In the genomic region with DNA sequence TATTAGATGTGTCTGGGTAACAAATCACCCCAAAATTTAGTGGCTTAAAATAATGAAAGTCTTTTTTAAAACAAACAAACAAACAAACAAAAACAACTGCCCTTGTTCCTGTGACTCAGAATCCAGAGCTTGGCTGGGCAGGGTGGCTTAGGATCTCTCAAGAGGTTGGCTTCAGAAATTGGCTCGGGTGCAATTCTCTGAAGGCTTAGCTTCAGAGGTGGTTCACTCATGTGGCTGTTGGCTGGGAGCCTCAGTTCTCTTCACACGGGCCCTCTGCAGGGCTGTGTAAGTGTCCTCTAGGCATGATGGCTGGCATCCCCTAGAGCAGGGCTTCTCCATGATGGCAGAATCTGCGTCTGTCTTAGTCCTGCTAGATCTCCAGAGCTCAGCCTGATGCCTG, we compare ENCODE assay signal across 20 cellular contexts.
DNase-seq lines count a peak whose midpoint lies in the region; ATAC-seq and TF ChIP-seq lines count a peak whose summit lies in the region.
"Had no signal": no experiment of that assay in that cellular context is flagged by ENCODE, and none has a peak within 500 bp of the region (broad histone marks: within the 10 kb centered on the region; RNA-seq: fewer than 3 reads in every experiment).

No MANE protein-coding gene starts in this region.

- no peak overlapping the region for H3K4me3 Mint-ChIP-seq in CD4-positive, alpha-beta memory T cell
- H3K4me3 Mint-ChIP-seq in T-helper 17 cell (no peak overlapping the region), endothelial cell (ENCODE audit: unreplicated experiment) (no peak overlapping the region)
- no peak overlapping the region for H3K4me3 Mint-ChIP-seq in activated CD8-positive, alpha-beta T cell treated with anti-CD3 and anti-CD28 coated beads, Interleukin-2, amount 10 ng/mL, durations not matched to agents 7 days and 5 days
- H3K4me3 Mint-ChIP-seq: B cell; CD4-positive, CD25-positive, alpha-beta regulatory T cell; H9 had no signal

- H3K4me1 Mint-ChIP-seq in CD4-positive, alpha-beta memory T cell, result peaks cover 24 to 42% (median 32%) of the 10 kb centered on the region in 4 donors
- peaks cover 17% of the 10 kb centered on the region for H3K4me1 Mint-ChIP-seq in T-helper 17 cell
- peaks cover 46% of the 10 kb centered on the region for H3K4me1 Mint-ChIP-seq in activated CD8-positive, alpha-beta T cell treated with anti-CD3 and anti-CD28 coated beads, Interleukin-2, amount 10 ng/mL, durations not matched to agents 7 days and 5 days (ENCODE audit: low read depth)
- no peaks in the 10 kb centered on the region for H3K4me1 Mint-ChIP-seq in endothelial cell (ENCODE audit: unreplicated experiment)

- peak overlapping the region in 5 of 7 donors; percentile 22 to 96 (median 90) for H3K27ac Mint-ChIP-seq in CD4-positive, alpha-beta memory T cell
- peak overlapping the region; percentile 91 for H3K27ac Mint-ChIP-seq in T-helper 17 cell
- H3K27ac Mint-ChIP-seq in activated CD8-positive, alpha-beta T cell treated with anti-CD3 and anti-CD28 coated beads, Interleukin-2, amount 10 ng/mL, durations not matched to agents 7 days and 5 days, result no peak overlapping the region
- no peak overlapping the region for H3K27ac Mint-ChIP-seq in endothelial cell (ENCODE audit: unreplicated experiment)
- H3K27ac Mint-ChIP-seq: B cell, H9 had no signal

- H3K4me2 ChIP-seq in mesendoderm (ENCODE audit: low read length) (no peak overlapping the region), smooth muscle cell (no peak overlapping the region), GM23248 (ENCODE audit: unreplicated experiment) (no peak overlapping the region)

- H2AFZ ChIP-seq in smooth muscle cell (ENCODE audit: low read depth), result no peak overlapping the region
- no peak overlapping the region for H2AFZ ChIP-seq in GM23248

- H3K27ac ChIP-seq in CD4-positive, alpha-beta memory T cell (ENCODE audit: low read depth, low read length), result no peak overlapping the region
- H3K27ac ChIP-seq in mesendoderm (ENCODE audit: low read depth, low read length) (no peak overlapping the region), smooth muscle cell (ENCODE audit: low read depth) (peak overlapping the region; percentile 76), RWPE1 (no peak overlapping the region), GM23248 (no peak overlapping the region)
- H3K27ac ChIP-seq: 22Rv1, BLaER1, C4-2B had no signal

- no peak overlapping the region for H2BK15ac ChIP-seq in mesendoderm (replicated peaks; ENCODE audit: low read depth)

- no peak overlapping the region for H4K5ac ChIP-seq in mesendoderm (ENCODE audit: low read length)

- DNase-seq in CD4-positive, alpha-beta memory T cell, result no peak
- DNase-seq in T-helper 17 cell (no peak), mesendoderm (no peak), smooth muscle cell (lab: John Stamatoyannopoulos, UW; ENCODE audit: unreplicated experiment) (no peak), RWPE1 (ENCODE audit: low spot score) (no peak), GM23248 (no peak), endothelial cell (ENCODE audit: low spot score) (no peak)
- DNase-seq in activated CD8-positive, alpha-beta T cell treated with anti-CD3 and anti-CD28 coated beads, Interleukin-2, amount 10 ng/mL, durations not matched to agents 7 days and 5 days, result no peak
- DNase-seq: Calu3; CD4-positive, CD25-positive, alpha-beta regulatory T cell; CD8-positive, alpha-beta memory T cell; DMS53; DMS79 treated with DMSO at 0.1 percent for 48 hours; GF-D8; H9 had no signal

- H4K8ac ChIP-seq in mesendoderm (ENCODE audit: low read depth, low read length), result no peak overlapping the region

- no peak for TF ChIP-seq CTCF in smooth muscle cell (IDR thresholded peaks at IDR 0.05; ENCODE audit: borderline replicate concordance, insufficient read depth, poor library complexity, severe bottlenecking)
- no peak for TF ChIP-seq CTCF in RWPE1 (conservative IDR thresholded peaks at IDR 0.05; ENCODE audit: low read depth)
- no peak for TF ChIP-seq CTCF in endothelial cell (IDR thresholded peaks at IDR 0.05; ENCODE audit: unreplicated experiment)

- intact Hi-C loops in CD4-positive, alpha-beta memory T cell (cut with micrococcal nuclease), result no loop called here

- WGBS in mesendoderm (ENCODE audit: extremely low coverage, insufficient coverage, low lambda C conversion rate), result no CpG with 5 or more reads among the region's 3 CpGs
- WGBS in smooth muscle cell (ENCODE audit: low lambda C conversion rate), result 96% methylated on average over 3 of the region's 3 CpGs
- 53 to 57% methylated on average over 1 to 2 of the region's 3 CpGs for WGBS in GM23248 (ENCODE audit: low coverage in 1 of 2, low lambda C conversion rate in 2 of 2, missing lambda C conversion rate in 2 of 2), 2 experiments

- H3K4me3 ChIP-seq in CD4-positive, alpha-beta memory T cell (ENCODE audit: low read length in 2 of 2), result no peak overlapping the region
- H3K4me3 ChIP-seq in mesendoderm (ENCODE audit: low read length) (no peak overlapping the region), smooth muscle cell (no peak overlapping the region), GM23248 (no peak overlapping the region)
- H3K4me3 ChIP-seq: BLaER1 had no signal

- H3K9me3 Mint-ChIP-seq in CD4-positive, alpha-beta memory T cell, result peaks cover 0 to 16% (median 6%) of the 10 kb centered on the region in 8 donors
- no peaks in the 10 kb centered on the region for H3K9me3 Mint-ChIP-seq in activated CD8-positive, alpha-beta T cell treated with anti-CD3 and anti-CD28 coated beads, Interleukin-2, amount 10 ng/mL, durations not matched to agents 7 days and 5 days (ENCODE audit: insufficient read depth)
- no peaks in the 10 kb centered on the region for H3K9me3 Mint-ChIP-seq in endothelial cell (ENCODE audit: unreplicated experiment)

- CTCF ChIA-PET in CD4-positive, alpha-beta memory T cell (lab: Charles Lee; ENCODE audit: partially characterized antibody), result interaction anchor here (1.0 kb wide), 1 partner anchor 191 kb away, joined by 3 read pairs; no protein-coding TSS in a partner anchor
- CTCF ChIA-PET in RWPE1 (lab: Yijun Ruan, JAX), result no interaction called here
- CTCF ChIA-PET in activated CD8-positive, alpha-beta T cell treated with anti-CD3 and anti-CD28 coated beads, Interleukin-2, amount 10 ng/mL, durations not matched to agents 7 days and 5 days (lab: Charles Lee), result no interaction called here

- no peaks in the 10 kb centered on the region for H3K36me3 ChIP-seq in CD4-positive, alpha-beta memory T cell (ENCODE audit: insufficient read depth, low read length)
- no peaks in the 10 kb centered on the region for H3K36me3 ChIP-seq in mesendoderm (ENCODE audit: control insufficient read depth, insufficient read depth, low read length)
- H3K36me3 ChIP-seq in smooth muscle cell (ENCODE audit: low read depth), result no peaks in the 10 kb centered on the region
- H3K36me3 ChIP-seq in GM23248 (ENCODE audit: low read depth), result no peaks in the 10 kb centered on the region
- H3K36me3 ChIP-seq: BLaER1 had no signal

- H3K9ac ChIP-seq in mesendoderm (ENCODE audit: low read length), result no peak overlapping the region
- H3K9ac ChIP-seq in smooth muscle cell (ENCODE audit: low read depth), result no peak overlapping the region
- no peak overlapping the region for H3K9ac ChIP-seq in GM23248
- H3K9ac ChIP-seq: BLaER1 had no signal

- no peaks in the 10 kb centered on the region for H3K79me2 ChIP-seq in mesendoderm (ENCODE audit: control insufficient read depth, insufficient read depth, low read length)
- no peaks in the 10 kb centered on the region for H3K79me2 ChIP-seq in smooth muscle cell (ENCODE audit: low read depth)
- H3K79me2 ChIP-seq in GM23248 (ENCODE audit: insufficient read depth), result no peaks in the 10 kb centered on the region

- H3K23ac ChIP-seq in mesendoderm (ENCODE audit: low read length), result no peak overlapping the region

- H3K56ac ChIP-seq in mesendoderm (ENCODE audit: low read length), result no peak overlapping the region

- no peaks in the 10 kb centered on the region for H3K27me3 Mint-ChIP-seq in CD4-positive, alpha-beta memory T cell
- H3K27me3 Mint-ChIP-seq in T-helper 17 cell (no peaks in the 10 kb centered on the region), endothelial cell (ENCODE audit: unreplicated experiment) (no peaks in the 10 kb centered on the region)
- H3K27me3 Mint-ChIP-seq in activated CD8-positive, alpha-beta T cell treated with anti-CD3 and anti-CD28 coated beads, Interleukin-2, amount 10 ng/mL, durations not matched to agents 7 days and 5 days (ENCODE audit: low read depth), result no peaks in the 10 kb centered on the region
- H3K27me3 Mint-ChIP-seq: B cell; CD4-positive, CD25-positive, alpha-beta regulatory T cell had no signal

- no peak overlapping the region for H2BK5ac ChIP-seq in mesendoderm (ENCODE audit: low read length)

- H3K4ac ChIP-seq in mesendoderm (ENCODE audit: low read depth, low read length), result no peak overlapping the region

- H3K79me1 ChIP-seq in mesendoderm (ENCODE audit: low read length), result no peaks in the 10 kb centered on the region

- H4K20me1 ChIP-seq in smooth muscle cell (ENCODE audit: low read depth) (no peaks in the 10 kb centered on the region), GM23248 (ENCODE audit: insufficient read depth) (no peaks in the 10 kb centered on the region)
- H4K20me1 ChIP-seq: BLaER1 had no signal

- no peak for ATAC-seq in T-helper 17 cell
- no peak for ATAC-seq in activated CD8-positive, alpha-beta T cell treated with anti-CD3 and anti-CD28 coated beads, Interleukin-2, amount 10 ng/mL, durations not matched to agents 7 days and 5 days
- ATAC-seq: HCT116 had no signal

- H2AK5ac ChIP-seq in mesendoderm (ENCODE audit: low read length), result no peak overlapping the region

- no peaks in the 10 kb centered on the region for H3K9me2 ChIP-seq in GM23248 (ENCODE audit: insufficient read depth)

- H3F3A ChIP-seq in smooth muscle cell (ENCODE audit: low read depth), result no peaks in the 10 kb centered on the region
- peaks cover 5% of the 10 kb centered on the region; the same call in 1 of the 2 replicates for H3F3A ChIP-seq in GM23248 (ENCODE audit: insufficient read depth)

- peak overlapping the region; percentile 51 for H3K18ac ChIP-seq in mesendoderm (ENCODE audit: low read length)

- H3K36me3 Mint-ChIP-seq in CD4-positive, alpha-beta memory T cell, result no peaks in the 10 kb centered on the region
- no peaks in the 10 kb centered on the region for H3K36me3 Mint-ChIP-seq in T-helper 17 cell (ENCODE audit: low read depth)
- no peaks in the 10 kb centered on the region for H3K36me3 Mint-ChIP-seq in activated CD8-positive, alpha-beta T cell treated with anti-CD3 and anti-CD28 coated beads, Interleukin-2, amount 10 ng/mL, durations not matched to agents 7 days and 5 days (ENCODE audit: low read depth)
- no peaks in the 10 kb centered on the region for H3K36me3 Mint-ChIP-seq in endothelial cell (ENCODE audit: low read depth, unreplicated experiment)
- H3K36me3 Mint-ChIP-seq: CD4-positive, CD25-positive, alpha-beta regulatory T cell; CD8-positive, alpha-beta memory T cell had no signal

- no peak overlapping the region for H2BK120ac ChIP-seq in mesendoderm (ENCODE audit: low read depth, low read length)

- POLR2A ChIA-PET in CD4-positive, alpha-beta memory T cell (lab: Charles Lee; ENCODE audit: partially characterized antibody), result interaction anchor here (1.0 kb wide), 1 partner anchor 11 kb away, joined by 7 read pairs; no protein-coding TSS in a partner anchor
- POLR2A ChIA-PET in RWPE1 (lab: Yijun Ruan, JAX; ENCODE audit: low non-redundant PET), result interaction anchor here (0.7 kb wide), 1 partner anchor 129 kb away, joined by 3 read pairs; no protein-coding TSS in a partner anchor
- POLR2A ChIA-PET in activated CD8-positive, alpha-beta T cell treated with anti-CD3 and anti-CD28 coated beads, Interleukin-2, amount 10 ng/mL, durations not matched to agents 7 days and 5 days (lab: Charles Lee), result interaction anchor here (1.2 kb wide), 1 partner anchor 101 kb away, joined by 3 read pairs; no protein-coding TSS in a partner anchor

- H3K27me3 ChIP-seq in CD4-positive, alpha-beta memory T cell (ENCODE audit: insufficient read depth, low read length), result no peaks in the 10 kb centered on the region
- H3K27me3 ChIP-seq in mesendoderm (ENCODE audit: insufficient read depth, low read length, poor library complexity) (no peaks in the 10 kb centered on the region), smooth muscle cell (ENCODE audit: low read depth) (no peaks in the 10 kb centered on the region), GM23248 (replicated peaks; ENCODE audit: insufficient read depth) (no peaks in the 10 kb centered on the region)
- H3K27me3 ChIP-seq: BLaER1 had no signal

- no peaks in the 10 kb centered on the region for H3K9me3 ChIP-seq in CD4-positive, alpha-beta memory T cell (ENCODE audit: control insufficient read depth in 1 of 2, low read length in 2 of 2)
- H3K9me3 ChIP-seq in T-helper 17 cell (ENCODE audit: control insufficient read depth, low read length, poor library complexity, severe bottlenecking) (no peaks in the 10 kb centered on the region), smooth muscle cell (replicated peaks; ENCODE audit: low read depth) (no peaks in the 10 kb centered on the region), GM23248 (ENCODE audit: low read depth) (no peaks in the 10 kb centered on the region)

- in situ Hi-C loops in GM23248 (cut with MboI), result no loop called here

- peaks cover 37% of the 10 kb centered on the region for H3K4me1 ChIP-seq in CD4-positive, alpha-beta memory T cell (ENCODE audit: insufficient read depth, low read length)
- H3K4me1 ChIP-seq in mesendoderm (ENCODE audit: control insufficient read depth, low read depth, low read length) (no peaks in the 10 kb centered on the region), smooth muscle cell (ENCODE audit: low read depth) (no peaks in the 10 kb centered on the region), GM23248 (ENCODE audit: insufficient read depth) (peaks cover 4% of the 10 kb centered on the region; the same call in 1 of the 2 replicates)

Comparison
In these comparisons a context has a peak if more than half of its experiments do, and no peak if none do; other contexts are left out.
1. H3K27ac Mint-ChIP-seq: peak in CD4-positive, alpha-beta memory T cell (5 of 7) and T-helper 17 cell (single experiment); none in activated CD8-positive, alpha-beta T cell treated with anti-CD3 and anti-CD28 coated beads, Interleukin-2, amount 10 ng/mL, durations not matched to agents 7 days and 5 days (single experiment) and endothelial cell (single experiment).